ENCODE assay signal across 15 cellular contexts in genomic region chr3:27472166-27472565, GRCh38. TPM values are rescaled to one million over a fixed set of nuclear protein-coding genes. Genes with fewer than 3 reads are reported as not detected.
DNase-seq lines count a peak whose midpoint lies in the region; ATAC-seq and TF ChIP-seq lines count a peak whose summit lies in the region.
"Had no signal": no experiment of that assay in that cellular context is flagged by ENCODE, and none has a peak within 500 bp of the region (broad histone marks: within the 10 kb centered on the region; RNA-seq: fewer than 3 reads in every experiment).

No MANE protein-coding gene starts in this region.

- H3K27ac ChIP-seq in muscle layer of duodenum (ENCODE audit: low read length) (peak overlapping the region; percentile 5), brain microvascular endothelial cell (no peak overlapping the region), gastrocnemius medialis (no peak overlapping the region)
- H3K27ac ChIP-seq: C4-2B had no signal

- H3K27ac Mint-ChIP-seq in brain (peak overlapping the region in 3 of 5 experiments; percentile 6 to 54 (median 26)), natural killer cell (no peak overlapping the region)

- H3K36me3 Mint-ChIP-seq in brain (peaks cover 67% of the 10 kb centered on the region), natural killer cell (no peaks in the 10 kb centered on the region)

- in situ Hi-C loops in brain microvascular endothelial cell (cut with HindIII; ENCODE audit: low pct_ligation_motif_present, low sequenced_read_pairs) (no loop called here), gastrocnemius medialis (cut with MboI; ENCODE audit: low sequenced_read_pairs in 4 of 4) (loop anchor here in 2 of 4 donors (25.0 kb wide), 2 partner anchors 160 to 335 kb away; no protein-coding TSS in a partner anchor)

- peak; percentile 33 for DNase-seq in SIG-M5 treated with dmso at 0.1 percent for 504 hours (lab: John Stamatoyannopoulos, UW; ENCODE audit: unreplicated experiment)
- no peak for DNase-seq in SIG-M5 (lab: John Stamatoyannopoulos, UW)
- DNase-seq in MV-4-11 (lab: John Stamatoyannopoulos, UW), result peak; percentile 59
- DNase-seq in natural killer cell, result no peak
- DNase-seq in brain microvascular endothelial cell, result no peak
- no peak for DNase-seq in gastrocnemius medialis
- DNase-seq: DMS79, NCI-H1092 treated with DMSO at 0.1 percent for 48 hours, NCI-H1694 treated with DMSO at 0.1 percent for 48 hours, Right ventricle myocardium superior had no signal

- TF ChIP-seq CTCF in brain (conservative IDR thresholded peaks at IDR 0.05) (no peak), natural killer cell (IDR thresholded peaks at IDR 0.05) (no peak), brain microvascular endothelial cell (IDR thresholded peaks at IDR 0.05; ENCODE audit: low read depth, low read length, missing control alignments) (no peak), gastrocnemius medialis (IDR thresholded peaks at IDR 0.05 in 4 of 5, conservative IDR thresholded peaks at IDR 0.05 in 1 of 5) (no peak)

- no peak for ATAC-seq in natural killer cell
- no peak for ATAC-seq in gastrocnemius medialis
- ATAC-seq: GM12878, HCT116 had no signal

- H3K4me3 Mint-ChIP-seq in brain (no peak overlapping the region), natural killer cell (no peak overlapping the region)

- no peaks in the 10 kb centered on the region for H3K27me3 Mint-ChIP-seq in brain
- H3K27me3 Mint-ChIP-seq in natural killer cell (ENCODE audit: low read depth in 2 of 2), result no peaks in the 10 kb centered on the region

- H3K9me3 Mint-ChIP-seq in brain (peaks cover 3 to 14% (median 8%) of the 10 kb centered on the region in 5 experiments), natural killer cell (peaks cover 2 to 3% of the 10 kb centered on the region in 2 donors)

- intact Hi-C loops in natural killer cell (cut with micrococcal nuclease) (no loop called here), gastrocnemius medialis (cut with DNase I; ENCODE audit: low total_unique reads) (no loop called here)

- H3K9me3 ChIP-seq in muscle layer of duodenum (ENCODE audit: control insufficient read depth in 1 of 2, low read length in 2 of 2) (no peaks in the 10 kb centered on the region), gastrocnemius medialis (no peaks in the 10 kb centered on the region)

- H3K36me3 ChIP-seq in muscle layer of duodenum (ENCODE audit: control insufficient read depth in 1 of 2, insufficient read depth in 2 of 2, low read length in 2 of 2) (no peaks in the 10 kb centered on the region), brain microvascular endothelial cell (replicated peaks) (no peaks in the 10 kb centered on the region), gastrocnemius medialis (no peaks in the 10 kb centered on the region)

- no peak for TF ChIP-seq POLR2A in gastrocnemius medialis (IDR thresholded peaks at IDR 0.05)

- H3K4me1 ChIP-seq in muscle layer of duodenum (ENCODE audit: control insufficient read depth in 1 of 2, insufficient read depth in 2 of 2, low read length in 2 of 2) (peaks cover 4 to 28% of the 10 kb centered on the region in 2 donors), gastrocnemius medialis (peaks cover 0 to 6% of the 10 kb centered on the region in 2 donors)

- H3K27me3 ChIP-seq in muscle layer of duodenum (ENCODE audit: low read depth, low read length), result no peaks in the 10 kb centered on the region
- H3K27me3 ChIP-seq in brain microvascular endothelial cell (replicated peaks), result no peaks in the 10 kb centered on the region
- H3K27me3 ChIP-seq in gastrocnemius medialis, result no peaks in the 10 kb centered on the region

- H3K4me1 Mint-ChIP-seq in brain, result peaks cover 16% of the 10 kb centered on the region
- peaks cover 28 to 36% of the 10 kb centered on the region in 2 donors for H3K4me1 Mint-ChIP-seq in natural killer cell

- no peak overlapping the region for H3K4me3 ChIP-seq in muscle layer of duodenum (ENCODE audit: low read depth in 1 of 2, low read length in 2 of 2)
- no peak overlapping the region for H3K4me3 ChIP-seq in brain microvascular endothelial cell (ENCODE audit: low read depth, low read length)
- no peak overlapping the region for H3K4me3 ChIP-seq in gastrocnemius medialis
- H3K4me3 ChIP-seq: GM12878 had no signal

RNA-seq across cellular contexts. Expression of gene SLC4A7, which starts 12.0 kb away (rescaled TPM):
- polyA plus RNA-seq in brain (ENCODE audit: insufficient read depth, low read depth, low replicate concordance), result 1.2 TPM
- total RNA-seq in natural killer cell (10 to 100 TPM; 36.4 to 48.0 (median 41.3) TPM), gastrocnemius medialis (10 to 100 TPM in 3 of 4 donors, 1 to 10 TPM in 1; 7.5 to 19.8 (median 12.8) TPM)

Comparison
In these comparisons a context has a peak if more than half of its experiments do, and no peak if none do; other contexts are left out.
1. DNase-seq: peak in SIG-M5 treated with dmso at 0.1 percent for 504 hours (single experiment) and MV-4-11 (single experiment); none in SIG-M5 (single experiment), natural killer cell (single experiment), brain microvascular endothelial cell (single experiment) and gastrocnemius medialis (0 of 2).
2. H3K27ac Mint-ChIP-seq: peak in brain (3 of 5); none in natural killer cell (0 of 2).